Comparison of ENCODE assay signal across 20 cellular contexts in the genomic region with DNA sequence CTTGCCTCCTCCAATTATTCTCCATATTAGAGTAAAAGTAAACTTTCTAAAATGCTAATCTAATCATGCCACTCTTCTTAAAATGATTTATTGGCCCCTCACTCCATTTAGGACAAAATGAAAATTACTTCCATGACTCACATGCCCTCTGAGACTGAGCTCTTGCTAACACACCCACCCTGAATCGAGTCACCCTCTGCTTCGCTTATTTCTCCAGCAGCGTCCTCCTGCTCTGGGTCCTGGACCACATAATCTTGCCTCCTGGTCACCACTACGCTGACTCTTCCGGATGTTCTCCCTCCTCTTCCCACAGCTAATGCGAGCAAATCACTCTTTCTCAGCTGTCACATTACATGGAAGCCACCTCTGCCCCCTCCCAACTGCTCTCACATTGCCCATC.
"Had no signal": no experiment of that assay in that cellular context is flagged by ENCODE, and none has a peak within 500 bp of the region (broad histone marks: within the 10 kb centered on the region; RNA-seq: fewer than 3 reads in every experiment).

No MANE protein-coding gene starts in this region.

- H3K36me3 Mint-ChIP-seq: mesothelial cell of epicardium; natural killer cell treated with Interleukin-12 subunit alpha and Interleukin-12 subunit beta and Interleukin-15 and Interleukin-18, amount 100 ng/mL, for 72 hours; type B pancreatic cell had no signal

- H3K27me3 Mint-ChIP-seq: activated CD4-positive, alpha-beta T cell treated with anti-CD3 and anti-CD28 coated beads, Interleukin-2, amount 10 ng/mL, durations not matched to agents 7 days and 5 days; activated T-cell treated with anti-CD3 and anti-CD28 coated beads, Interleukin-2, amount 50 U/mL, for 24 hours; effector memory CD8-positive, alpha-beta T cell; natural killer cell treated with Interleukin-12 subunit alpha and Interleukin-12 subunit beta and Interleukin-15 and Interleukin-18, amount 100 ng/mL, for 72 hours; type B pancreatic cell had no signal

- H3K4me1 Mint-ChIP-seq: activated CD4-positive, alpha-beta T cell treated with anti-CD3 and anti-CD28 coated beads, Interleukin-2, amount 10 ng/mL, durations not matched to agents 7 days and 5 days; mesothelial cell of epicardium had no signal

- H3K4me3 Mint-ChIP-seq: activated CD4-positive, alpha-beta T cell treated with anti-CD3 and anti-CD28 coated beads, Interleukin-2, amount 10 ng/mL, durations not matched to agents 7 days and 5 days; activated CD8-positive, alpha-beta T cell treated with anti-CD3 and anti-CD28 coated beads, Interleukin-2, amount 10 ng/mL, durations not matched to agents 7 days and 5 days; activated T-cell treated with anti-CD3 and anti-CD28 coated beads, Interleukin-2, amount 50 U/mL, for 24 hours; effector memory CD8-positive, alpha-beta T cell; mesothelial cell of epicardium; natural killer cell treated with Interleukin-12 subunit alpha and Interleukin-12 subunit beta and Interleukin-15 and Interleukin-18, amount 100 ng/mL, for 72 hours; T-helper 1 cell treated with Interleukin-12 subunit alpha and Interleukin-12 subunit beta and Interleukin-4 antibody, amounts not matched to agents 30 μg/mL and 1 μg/mL, for 36 hours; type B pancreatic cell had no signal

- H3K36me3 ChIP-seq: lower lobe of right lung had no signal

- ATAC-seq: activated CD4-positive, CD25-positive, alpha-beta regulatory T cell treated with anti-CD3 and anti-CD28 coated beads, Interleukin-2, amount 50 U/mL, for 24 hours; activated CD8-positive, alpha-beta T cell treated with anti-CD3 and anti-CD28 coated beads, Interleukin-2, amount 10 ng/mL, durations not matched to agents 7 days and 5 days; body of pancreas; effector memory CD8-positive, alpha-beta T cell; left colon; lower lobe of right lung; natural killer cell treated with Interleukin-12 subunit alpha and Interleukin-12 subunit beta and Interleukin-15 and Interleukin-18, amount 100 ng/mL, for 72 hours had no signal

- H3K9me3 Mint-ChIP-seq: activated CD4-positive, alpha-beta T cell treated with anti-CD3 and anti-CD28 coated beads, Interleukin-2, amount 10 ng/mL, durations not matched to agents 7 days and 5 days; activated T-cell treated with anti-CD3 and anti-CD28 coated beads, Interleukin-2, amount 50 U/mL, for 24 hours had no signal

- H3K4me3 ChIP-seq: body of pancreas, lower lobe of right lung had no signal

- H3K9me3 ChIP-seq: body of pancreas, lower lobe of right lung had no signal

- DNase-seq: activated CD4-positive, alpha-beta T cell treated with anti-CD3 and anti-CD28 coated beads, Interleukin-2, amount 10 ng/mL, durations not matched to agents 7 days and 5 days; activated CD8-positive, alpha-beta T cell treated with anti-CD3 and anti-CD28 coated beads, Interleukin-2, amount 10 ng/mL, durations not matched to agents 7 days and 5 days; activated naive CD4-positive, alpha-beta T cell treated with Interleukin-2 at 50 U/mL for 16 hours; activated T-cell treated with anti-CD3 and anti-CD28 coated beads, Interleukin-2, amount 50 U/mL, for 24 hours; body of pancreas; effector memory CD8-positive, alpha-beta T cell; foreskin melanocyte; glutamatergic neuron; hippocampal formation; left colon; lower lobe of right lung; stimulated activated CD4-positive, alpha-beta T cell treated with anti-CD3 and anti-CD28 coated beads, Interleukin-12 subunit alpha, Interleukin-12 subunit beta, amount 100 ng/mL, for 4 hours; stimulated activated CD4-positive, alpha-beta T cell treated with anti-CD3 and anti-CD28 coated beads, Interleukin-2, amount 100 ng/mL, for 24 hours; stimulated activated naive CD4-positive, alpha-beta T cell treated with Interleukin-2 at 50 U/mL for 16 hours had no signal

- H3K4me1 ChIP-seq: body of pancreas, lower lobe of right lung had no signal

- H3K27ac Mint-ChIP-seq: activated CD4-positive, alpha-beta T cell treated with anti-CD3 and anti-CD28 coated beads, Interleukin-2, amount 10 ng/mL, durations not matched to agents 7 days and 5 days; activated CD8-positive, alpha-beta T cell treated with anti-CD3 and anti-CD28 coated beads, Interleukin-2, amount 10 ng/mL, durations not matched to agents 7 days and 5 days; activated T-cell treated with anti-CD3 and anti-CD28 coated beads, Interleukin-2, amount 50 U/mL, for 24 hours; activated T-helper 2 cell treated with anti-CD3 and anti-CD28 coated beads, Interferon-gamma antibody, Interleukin-2, Interleukin-4, amounts not matched to agents 10 μg/mL and 5 μg/mL and 100 μg/mL, durations not matched to agents 14 hours and 24 hours and 36 hours; effector memory CD8-positive, alpha-beta T cell; mesothelial cell of epicardium; natural killer cell treated with Interleukin-12 subunit alpha and Interleukin-12 subunit beta and Interleukin-15 and Interleukin-18, amount 100 ng/mL, for 72 hours; T-helper 1 cell treated with Interleukin-12 subunit alpha and Interleukin-12 subunit beta and Interleukin-4 antibody, amounts not matched to agents 30 μg/mL and 1 μg/mL, for 36 hours; type B pancreatic cell had no signal

- H3K27me3 ChIP-seq: body of pancreas had no signal
